1 cellular context compared by ENCODE assay signal in genomic region chr6:166617359-166617758, GRCh38.
TF ChIP-seq lines count a peak whose summit lies in the region.

No MANE protein-coding gene starts in this region.

TF ChIP-seq in IMR-90, 13 proteins besides CTCF, POLR2A, EP300 and RAD21 (continued from another document):
- TF ChIP-seq RCOR1 (IDR thresholded peaks at IDR 0.05; ENCODE audit: insufficient replicate concordance, low read length) (no peak), MXI1 (IDR thresholded peaks at IDR 0.05; ENCODE audit: borderline replicate concordance, low read depth, low read length) (no peak), USF2 (IDR thresholded peaks at IDR 0.05; ENCODE audit: low read depth, low read length) (no peak), NFE2L2 (IDR thresholded peaks at IDR 0.05; ENCODE audit: low read depth, low read length) (no peak)
TF ChIP-seq in IMR-90: peak in this region for 0.
